Comparison of ENCODE assay signal across 14 cellular contexts in genomic region chr9:92573612-92574011, GRCh38. TPM values are rescaled to one million over a fixed set of nuclear protein-coding genes. Genes with fewer than 3 reads are reported as not detected.
"Had no signal": no experiment of that assay in that cellular context is flagged by ENCODE, and none has a peak within 500 bp of the region (broad histone marks: within the 10 kb centered on the region; RNA-seq: fewer than 3 reads in every experiment).

No MANE protein-coding gene starts in this region.

RNA-seq across cellular contexts. Expression of gene ECM2, which starts 37.8 kb away (rescaled TPM):
- total RNA-seq: activated B cell treated with CpG ODN at 0.5 μM for 24 hours; activated CD4-positive, alpha-beta memory T cell treated with anti-CD3 and anti-CD28 coated beads for 36 hours; activated CD4-positive, alpha-beta memory T cell treated with anti-CD3 and anti-CD28 coated beads, Interleukin-2, amount 10 ng/mL, durations not matched to agents 7 days and 5 days; activated CD4-positive, alpha-beta T cell treated with anti-CD3 and anti-CD28 coated beads for 36 hours; activated CD4-positive, alpha-beta T cell treated with anti-CD3 and anti-CD28 coated beads, Interleukin-2, amount 10 ng/mL, durations not matched to agents 24 days and 14 days; activated CD4-positive, alpha-beta T cell treated with anti-CD3 and anti-CD28 coated beads, Interleukin-2, amount 10 ng/mL, durations not matched to agents 7 days and 5 days; activated CD8-positive, alpha-beta memory T cell treated with anti-CD3 and anti-CD28 coated beads for 36 hours; activated CD8-positive, alpha-beta memory T cell treated with anti-CD3 and anti-CD28 coated beads, Interleukin-2, amount 10 ng/mL, durations not matched to agents 7 days and 5 days; activated CD8-positive, alpha-beta T cell treated with anti-CD3 and anti-CD28 coated beads for 36 hours; activated CD8-positive, alpha-beta T cell treated with anti-CD3 and anti-CD28 coated beads, Interleukin-2, amount 10 ng/mL, durations not matched to agents 7 days and 5 days; T-helper 1 cell treated with Interleukin-12 subunit alpha and Interleukin-12 subunit beta and Interleukin-4 antibody, amounts not matched to agents 30 ng/mL and 1 ng/mL, for 36 hours; T-helper 17 cell; T-helper 2 cell treated with Interferon-gamma antibody and Interleukin-4, amounts not matched to agents 100 ng/mL and 5 ng/mL, for 36 hours; WTC11 had no signal
